In genomic region chr5:159106569-159107282, GRCh38 we compare ENCODE assay signal across 8 cellular contexts. TPM values are rescaled to one million over a fixed set of nuclear protein-coding genes. Genes with fewer than 3 reads are reported as not detected.
DNase-seq lines count a peak whose midpoint lies in the region; ATAC-seq and TF ChIP-seq lines count a peak whose summit lies in the region.

No MANE protein-coding gene starts in this region.

- DNase-seq in AG04449 (ENCODE audit: low read depth, low spot score): no peak
- DNase-seq in NCI-H460 (ENCODE audit: extremely low read depth, low read depth): peak; percentile 65
- DNase-seq in activated CD8-positive, alpha-beta T cell treated with anti-CD3 and anti-CD28 coated beads, Interleukin-2, amount 10 ng/mL, durations not matched to agents 7 days and 5 days: peak; percentile 73
- peak; percentile 94 for DNase-seq in endodermal cell
- DNase-seq in mucosa of gallbladder (ENCODE audit: low spot score): peak; percentile 71
- DNase-seq in stimulated activated CD8-positive, alpha-beta memory T cell treated with anti-CD3 and anti-CD28 coated beads, Interleukin-7, amount 100 ng/mL, for 24 hours (ENCODE audit: low read depth): peak; percentile 58

- peaks cover 90% of the 10 kb centered on the region for H3K27me3 ChIP-seq in endodermal cell (ENCODE audit: control insufficient read depth, insufficient read depth, low read length, poor library complexity, severe bottlenecking)

- CTCF ChIA-PET in AG04449 (lab: Yijun Ruan, JAX): interaction anchor here (0.6 to 10.2 kb wide), 70 partner anchors 9 to 1347 kb away, joined by 3 to 462 read pairs (median 4); no protein-coding TSS in a partner anchor
- CTCF ChIA-PET in activated CD8-positive, alpha-beta T cell treated with anti-CD3 and anti-CD28 coated beads, Interleukin-2, amount 10 ng/mL, durations not matched to agents 7 days and 5 days (lab: Charles Lee): interaction anchor here (0.6 to 5.4 kb wide), 40 partner anchors 8 to 1286 kb away, joined by 3 to 173 read pairs (median 3); no protein-coding TSS in a partner anchor

- 5 to 7% methylated on average over 33 to 39 of the region's 39 CpGs for WGBS in endodermal cell (ENCODE audit: insufficient coverage in 1 of 2, insufficient read length in 1 of 2), 2 experiments

- peak overlapping the region; percentile 43 for H3K4me3 ChIP-seq in AG04449 (ENCODE audit: low read depth, low read length)
- H3K4me3 ChIP-seq in endodermal cell (ENCODE audit: low read length): peak overlapping the region; percentile 27

- H3K4me1 ChIP-seq in endodermal cell (ENCODE audit: control insufficient read depth, insufficient read depth, low read length): no peaks in the 10 kb centered on the region

- H3K4me3 Mint-ChIP-seq in activated CD8-positive, alpha-beta T cell treated with anti-CD3 and anti-CD28 coated beads, Interleukin-2, amount 10 ng/mL, durations not matched to agents 7 days and 5 days: peak overlapping the region; percentile 66
- H3K4me3 Mint-ChIP-seq in endodermal cell: peak overlapping the region; percentile 68

- TF ChIP-seq CTCF in AG04449 (IDR thresholded peaks at IDR 0.05; ENCODE audit: insufficient read depth, low read length, missing control alignments): peak; percentile 90
- peak; percentile 99 for TF ChIP-seq CTCF in endodermal cell (conservative IDR thresholded peaks at IDR 0.05)

- peaks cover 19% of the 10 kb centered on the region for H3K4me1 Mint-ChIP-seq in activated CD8-positive, alpha-beta T cell treated with anti-CD3 and anti-CD28 coated beads, Interleukin-2, amount 10 ng/mL, durations not matched to agents 7 days and 5 days (ENCODE audit: low read depth)
- H3K4me1 Mint-ChIP-seq in endodermal cell: peaks cover 22% of the 10 kb centered on the region

- no peaks in the 10 kb centered on the region for H3K36me3 Mint-ChIP-seq in activated CD8-positive, alpha-beta T cell treated with anti-CD3 and anti-CD28 coated beads, Interleukin-2, amount 10 ng/mL, durations not matched to agents 7 days and 5 days (ENCODE audit: low read depth)
- H3K36me3 Mint-ChIP-seq in endodermal cell (ENCODE audit: low read depth): no peaks in the 10 kb centered on the region

- peak; percentile 72 for ATAC-seq in GM18511 (IDR thresholded peaks at IDR 0.05; ENCODE audit: unreplicated experiment)
- ATAC-seq in HG03025 (IDR thresholded peaks at IDR 0.05; ENCODE audit: low FRiP score, unreplicated experiment): peak; percentile 62
- ATAC-seq in activated CD8-positive, alpha-beta T cell treated with anti-CD3 and anti-CD28 coated beads, Interleukin-2, amount 10 ng/mL, durations not matched to agents 7 days and 5 days: peak; percentile 90

- H3K9me3 Mint-ChIP-seq in activated CD8-positive, alpha-beta T cell treated with anti-CD3 and anti-CD28 coated beads, Interleukin-2, amount 10 ng/mL, durations not matched to agents 7 days and 5 days (ENCODE audit: insufficient read depth): no peaks in the 10 kb centered on the region
- H3K9me3 Mint-ChIP-seq in endodermal cell: no peaks in the 10 kb centered on the region

- no peak overlapping the region for H3K9ac ChIP-seq in endodermal cell (ENCODE audit: extremely low read depth, low read length, poor library complexity, severe bottlenecking)

- POLR2A ChIA-PET in AG04449 (lab: Yijun Ruan, JAX): interaction anchor here (0.6 to 1.6 kb wide), 5 partner anchors 125 to 722 kb away, joined by 3 to 9 read pairs (median 4); no protein-coding TSS in a partner anchor
- POLR2A ChIA-PET in activated CD8-positive, alpha-beta T cell treated with anti-CD3 and anti-CD28 coated beads, Interleukin-2, amount 10 ng/mL, durations not matched to agents 7 days and 5 days (lab: Charles Lee): interaction anchor here (0.6 to 1.2 kb wide), 4 partner anchors 13 to 424 kb away, joined by 3 to 5 read pairs (median 3); no protein-coding TSS in a partner anchor

- H3K27ac ChIP-seq in endodermal cell (ENCODE audit: low read depth, low read length): no peak overlapping the region

- peaks cover 65% of the 10 kb centered on the region for H3K27me3 Mint-ChIP-seq in activated CD8-positive, alpha-beta T cell treated with anti-CD3 and anti-CD28 coated beads, Interleukin-2, amount 10 ng/mL, durations not matched to agents 7 days and 5 days (ENCODE audit: low read depth)
- peaks cover 85% of the 10 kb centered on the region for H3K27me3 Mint-ChIP-seq in endodermal cell (ENCODE audit: insufficient read depth)

- H3K27ac Mint-ChIP-seq in activated CD8-positive, alpha-beta T cell treated with anti-CD3 and anti-CD28 coated beads, Interleukin-2, amount 10 ng/mL, durations not matched to agents 7 days and 5 days: no peak overlapping the region
- H3K27ac Mint-ChIP-seq in endodermal cell: no peak overlapping the region

- no peaks in the 10 kb centered on the region for H3K9me3 ChIP-seq in endodermal cell (ENCODE audit: control insufficient read depth, low read length)

- H3K36me3 ChIP-seq in endodermal cell (ENCODE audit: control insufficient read depth, insufficient read depth, low read length): no peaks in the 10 kb centered on the region

RNA-seq across cellular contexts. Expression of gene EBF1, which starts 7.0 kb away (rescaled TPM):
- total RNA-seq in NCI-H460 (2014; rRNA removed; shearing (Covaris generic)): 7.0 and 7.2 TPM in 2 replicates
- 2.6 and 3.9 TPM in 2 replicates for polyA plus RNA-seq in NCI-H460 (2014; cell fraction: nucleus; rRNA removed)
- total RNA-seq in activated CD8-positive, alpha-beta T cell treated with anti-CD3 and anti-CD28 coated beads, Interleukin-2, amount 10 ng/mL, durations not matched to agents 7 days and 5 days: under 1 TPM; 0.08 to 0.52 TPM
- total RNA-seq in endodermal cell (under 1 TPM in 1 of 2 donors, not detected in 1; 0.24 TPM), mucosa of gallbladder (12.9 TPM)
- polyA plus RNA-seq in endodermal cell (2013, experiment 1 of 2): 8.6 TPM
- 7.0 TPM for polyA plus RNA-seq in endodermal cell (2013, experiment 2 of 2)
